ENCODE assay signal across 8 cellular contexts in the genomic region with DNA sequence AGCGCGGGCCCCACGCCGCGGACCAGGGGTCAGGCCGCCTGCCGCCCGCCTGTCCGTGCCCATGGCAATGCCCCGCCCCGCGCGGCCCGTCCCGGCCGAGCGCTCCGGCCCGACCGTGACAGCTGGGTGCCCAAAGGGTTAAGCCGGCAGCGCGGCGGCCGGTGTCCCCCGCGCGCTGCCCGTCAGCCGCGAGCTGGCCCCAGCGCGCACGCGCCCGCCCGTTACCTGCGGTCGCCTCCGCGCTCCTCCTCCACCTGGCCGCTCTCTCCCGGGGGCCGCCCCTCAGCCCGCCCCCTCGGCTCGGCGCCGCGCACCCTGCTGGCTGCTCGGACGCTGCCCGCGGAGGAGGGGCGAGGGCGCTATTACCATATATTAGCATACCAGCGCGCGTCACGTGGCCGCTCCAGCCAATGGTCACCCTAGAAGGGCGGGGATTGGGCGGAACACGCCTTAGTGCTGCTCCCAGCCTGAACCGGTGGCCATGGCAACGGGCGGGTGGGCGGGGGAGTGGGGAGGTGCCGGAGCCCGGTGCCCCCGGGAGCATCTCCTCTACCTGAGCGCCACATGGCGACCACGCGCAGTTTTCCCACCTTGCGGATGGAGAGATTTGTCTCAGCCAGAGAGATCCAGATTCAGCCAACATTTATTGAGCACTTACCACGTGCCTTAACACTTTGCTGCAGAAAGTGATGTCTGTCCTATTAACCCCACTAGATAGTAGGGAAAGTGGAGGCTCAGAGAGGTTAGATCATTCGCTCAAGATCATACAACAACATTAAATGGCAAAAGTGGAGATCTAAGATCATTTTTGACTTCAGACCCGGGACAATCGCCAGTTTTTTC. TPM values are rescaled to one million over a fixed set of nuclear protein-coding genes. Genes with fewer than 3 reads are reported as not detected.
DNase-seq lines count a peak whose midpoint lies in the region; ATAC-seq, FAIRE-seq and TF ChIP-seq lines count a peak whose summit lies in the region.

A gene with protein sequence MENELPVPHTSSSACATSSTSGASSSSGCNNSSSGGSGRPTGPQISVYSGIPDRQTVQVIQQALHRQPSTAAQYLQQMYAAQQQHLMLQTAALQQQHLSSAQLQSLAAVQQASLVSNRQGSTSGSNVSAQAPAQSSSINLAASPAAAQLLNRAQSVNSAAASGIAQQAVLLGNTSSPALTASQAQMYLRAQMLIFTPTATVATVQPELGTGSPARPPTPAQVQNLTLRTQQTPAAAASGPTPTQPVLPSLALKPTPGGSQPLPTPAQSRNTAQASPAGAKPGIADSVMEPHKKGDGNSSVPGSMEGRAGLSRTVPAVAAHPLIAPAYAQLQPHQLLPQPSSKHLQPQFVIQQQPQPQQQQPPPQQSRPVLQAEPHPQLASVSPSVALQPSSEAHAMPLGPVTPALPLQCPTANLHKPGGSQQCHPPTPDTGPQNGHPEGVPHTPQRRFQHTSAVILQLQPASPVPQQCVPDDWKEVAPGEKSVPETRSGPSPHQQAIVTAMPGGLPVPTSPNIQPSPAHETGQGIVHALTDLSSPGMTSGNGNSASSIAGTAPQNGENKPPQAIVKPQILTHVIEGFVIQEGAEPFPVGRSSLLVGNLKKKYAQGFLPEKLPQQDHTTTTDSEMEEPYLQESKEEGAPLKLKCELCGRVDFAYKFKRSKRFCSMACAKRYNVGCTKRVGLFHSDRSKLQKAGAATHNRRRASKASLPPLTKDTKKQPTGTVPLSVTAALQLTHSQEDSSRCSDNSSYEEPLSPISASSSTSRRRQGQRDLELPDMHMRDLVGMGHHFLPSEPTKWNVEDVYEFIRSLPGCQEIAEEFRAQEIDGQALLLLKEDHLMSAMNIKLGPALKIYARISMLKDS (minus strand): TSS at position 345 of the 843 bp plus-strand sequence. CDS start 55,556 bp downstream, outside the sequence.

- CTCF ChIA-PET in AG04450 (lab: Charles Lee), result interaction anchor here (0.6 to 2.9 kb wide), 2 partner anchors 40 to 406 kb away, joined by 3 to 18 read pairs; no protein-coding TSS in a partner anchor
- CTCF ChIA-PET in activated CD4-positive, alpha-beta T cell treated with anti-CD3 and anti-CD28 coated beads for 36 hours (lab: Charles Lee), result interaction anchor here (1.0 to 1.5 kb wide), 2 partner anchors 11 to 135 kb away, joined by 3 to 4 read pairs; no protein-coding TSS in a partner anchor

- no peaks in the 10 kb centered on the region for H3K36me3 Mint-ChIP-seq in activated CD4-positive, alpha-beta T cell treated with anti-CD3 and anti-CD28 coated beads for 36 hours (ENCODE audit: low read depth)

- H3K27ac ChIP-seq in AG04450 (ENCODE audit: low read depth, low read length) (no peak within 1 kb of the TSS), keratinocyte (ENCODE audit: control insufficient read depth, insufficient read depth, low read length) (peak within 1 kb of the TSS; percentile 41)

- H3K4me1 ChIP-seq in keratinocyte (ENCODE audit: control insufficient read depth, extremely low read depth, insufficient read depth, low read length), result peaks cover 69% of the 10 kb centered on the region

- peak within 1 kb of the TSS; percentile 73 for H3K9ac ChIP-seq in keratinocyte (ENCODE audit: control insufficient read depth, extremely low read depth, insufficient read depth, low read length)

- peaks cover 5% of the 10 kb centered on the region for H3K4me1 Mint-ChIP-seq in activated CD4-positive, alpha-beta T cell treated with anti-CD3 and anti-CD28 coated beads for 36 hours

- H3K27me3 ChIP-seq in AG04450 (ENCODE audit: control insufficient read depth, insufficient read depth, low read length) (no peaks in the 10 kb centered on the region), keratinocyte (ENCODE audit: control insufficient read depth, extremely low read depth, insufficient read depth, low read length) (no peaks in the 10 kb centered on the region)

- H3K79me2 ChIP-seq in keratinocyte (ENCODE audit: control insufficient read depth, insufficient read depth, low read length), result peaks cover 46% of the 10 kb centered on the region

- TF ChIP-seq CTCF in AG04450 (IDR thresholded peaks at IDR 0.05; ENCODE audit: low read depth, low read length), result peak; percentile 32
- peak in 2 of 3 experiments; percentile 12 to 38 for TF ChIP-seq CTCF in keratinocyte (optimal IDR thresholded peaks at IDR 0.05 in 1 of 3, IDR thresholded peaks at IDR 0.05 in 1 of 3, conservative IDR thresholded peaks at IDR 0.05 in 1 of 3; ENCODE audit: extremely low read depth in 1 of 3, insufficient read depth in 2 of 3, low read length in 3 of 3)

- no peak within 1 kb of the TSS for H3K27ac Mint-ChIP-seq in activated CD4-positive, alpha-beta T cell treated with anti-CD3 and anti-CD28 coated beads for 36 hours

- H3K9me3 Mint-ChIP-seq in activated CD4-positive, alpha-beta T cell treated with anti-CD3 and anti-CD28 coated beads for 36 hours (ENCODE audit: low read depth), result no peaks in the 10 kb centered on the region

- H3K4me3 ChIP-seq in AG04450 (ENCODE audit: low read depth, low read length), result peak within 1 kb of the TSS; percentile 71
- H3K4me3 ChIP-seq in keratinocyte (ENCODE audit: control insufficient read depth in 2 of 3, extremely low read depth in 1 of 3, insufficient read depth in 2 of 3, low read depth in 1 of 3, low read length in 3 of 3), result peak within 1 kb of the TSS; percentile 68 to 83 (median 73)

- DNase-seq in AG04450 (ENCODE audit: low read depth, low spot score) (peak; percentile 81), NCI-H460 (ENCODE audit: extremely low read depth, low read depth) (peak; percentile 91), cerebellum (ENCODE audit: low spot score) (peak; percentile 100), keratinocyte (ENCODE audit: low read depth, low spot score) (peak; percentile 79)
- peak; percentile 95 for DNase-seq in activated CD4-positive, alpha-beta T cell treated with anti-CD3 and anti-CD28 coated beads for 36 hours
- DNase-seq in stimulated activated CD4-positive, alpha-beta T cell treated with anti-CD3 and anti-CD28 coated beads, Interleukin-12 subunit alpha, Interleukin-12 subunit beta, amount 100 ng/mL, for 4 hours, result peak; percentile 90

- H3K9me3 ChIP-seq in AG04450 (ENCODE audit: control insufficient read depth, insufficient read depth, low read length) (no peaks in the 10 kb centered on the region), keratinocyte (ENCODE audit: control insufficient read depth, low read depth, low read length) (no peaks in the 10 kb centered on the region)

- peak within 1 kb of the TSS; percentile 58 for H3K4me3 Mint-ChIP-seq in activated CD4-positive, alpha-beta T cell treated with anti-CD3 and anti-CD28 coated beads for 36 hours

- peaks cover 5% of the 10 kb centered on the region for H3K27me3 Mint-ChIP-seq in activated CD4-positive, alpha-beta T cell treated with anti-CD3 and anti-CD28 coated beads for 36 hours

- intact Hi-C loops in activated CD4-positive, alpha-beta T cell treated with anti-CD3 and anti-CD28 coated beads for 36 hours (cut with DNase I, micrococcal nuclease), result loop anchor here (1.0 to 5.0 kb wide), 9 partner anchors 41 to 1601 kb away; a partner anchor contains a TSS

- ATAC-seq in GM19025 (IDR thresholded peaks at IDR 0.05; ENCODE audit: low read depth, unreplicated experiment) (peak; percentile 96), HG03354 (IDR thresholded peaks at IDR 0.05; ENCODE audit: poor library complexity, severe bottlenecking, unreplicated experiment) (peak; percentile 95)
- ATAC-seq in activated CD4-positive, alpha-beta T cell treated with anti-CD3 and anti-CD28 coated beads for 36 hours, result peak; percentile 99

- peak; percentile 9 for FAIRE-seq in keratinocyte (lab: Jason Lieb, UNC)

- dilution Hi-C loops in keratinocyte (cut with MboI; ENCODE audit: extremely low pct_ligation_motif_present, low sequenced_read_pairs), result no loop called here

- POLR2A ChIA-PET in AG04450 (lab: Yijun Ruan, JAX), result no interaction called here
- POLR2A ChIA-PET in activated CD4-positive, alpha-beta T cell treated with anti-CD3 and anti-CD28 coated beads for 36 hours (lab: Charles Lee), result no interaction called here

- peak within 1 kb of the TSS; percentile 88 for H3K4me2 ChIP-seq in keratinocyte (ENCODE audit: control insufficient read depth, extremely low read depth, insufficient read depth, low read depth, low read length)

- no peak within 1 kb of the TSS for H2AFZ ChIP-seq in keratinocyte (ENCODE audit: control insufficient read depth, low read length)

- H4K20me1 ChIP-seq in keratinocyte (ENCODE audit: control insufficient read depth, extremely low read depth, insufficient read depth, low read length), result no peaks in the 10 kb centered on the region

- peaks cover 0 to 10% of the 10 kb centered on the region in 2 experiments for H3K36me3 ChIP-seq in keratinocyte (ENCODE audit: control insufficient read depth in 2 of 2, extremely low read depth in 1 of 2, insufficient read depth in 2 of 2, low read length in 2 of 2)

- H3K9me1 ChIP-seq in keratinocyte (ENCODE audit: control insufficient read depth, extremely low read depth, insufficient read depth, low read length), result no peaks in the 10 kb centered on the region

RNA-seq across cellular contexts. Expression of the gene that starts here (rescaled TPM):
- polyA plus RNA-seq in AG04450 (2011; rRNA removed), result 47.1 and 78.6 TPM in 2 replicates
- polyA minus RNA-seq in AG04450 (2011; rRNA and poly(A)+ RNA removed), result 56.2 and 73.7 TPM in 2 replicates
- 46.3 and 49.9 TPM in 2 replicates for total RNA-seq in NCI-H460 (2014; rRNA removed; shearing (Covaris generic))
- polyA plus RNA-seq in NCI-H460 (2014; cell fraction: nucleus; rRNA removed), result 29.6 and 41.7 TPM in 2 replicates
- 10 to 100 TPM; 23.8 to 28.4 TPM for total RNA-seq in activated CD4-positive, alpha-beta T cell treated with anti-CD3 and anti-CD28 coated beads for 36 hours
- total RNA-seq in cerebellum, result 47.2 TPM
- 34.7 to 101 TPM (median 51.7 TPM) in 3 replicates for polyA plus RNA-seq in keratinocyte
- 9.3 TPM for polyA plus RNA-seq in keratinocyte (2011; ENCODE audit: low read depth)
- 52.3 and 70.5 TPM in 2 replicates for polyA plus RNA-seq in keratinocyte (2011; cell fraction: cytosol; rRNA removed)
- polyA plus RNA-seq in keratinocyte (2011; cell fraction: nucleus; rRNA removed), result 68.4 and 96.8 TPM in 2 replicates
- 27.0 and 85.4 TPM in 2 replicates for polyA plus RNA-seq in keratinocyte (2012; ENCODE audit: low replicate concordance)
- polyA minus RNA-seq in keratinocyte, result 30.3 to 158 TPM (median 46.7 TPM) in 3 replicates
- polyA minus RNA-seq in keratinocyte (2011; cell fraction: cytosol; rRNA and poly(A)+ RNA removed), result 40.1 TPM
- polyA minus RNA-seq in keratinocyte (2011; cell fraction: nucleus; rRNA and poly(A)+ RNA removed), result 26.6 and 30.7 TPM in 2 replicates
